14 cellular contexts compared by ENCODE assay signal in genomic region chr22:42814215-42814614, GRCh38. TPM values are rescaled to one million over a fixed set of nuclear protein-coding genes. Genes with fewer than 3 reads are reported as not detected.
DNase-seq lines count a peak whose midpoint lies in the region; ATAC-seq and TF ChIP-seq lines count a peak whose summit lies in the region.
"Had no signal": no experiment of that assay in that cellular context is flagged by ENCODE, and none has a peak within 500 bp of the region (broad histone marks: within the 10 kb centered on the region; RNA-seq: fewer than 3 reads in every experiment).

No MANE protein-coding gene starts in this region.

- TF ChIP-seq CTCF in right atrium auricular region (IDR thresholded peaks at IDR 0.05) = no peak
- no peak for TF ChIP-seq CTCF in fibroblast of pulmonary artery (IDR thresholded peaks at IDR 0.05; ENCODE audit: low read length, missing control alignments)

- H3K4me1 Mint-ChIP-seq in activated naive CD4-positive, alpha-beta T cell treated with anti-CD3 and anti-CD28 coated beads for 36 hours (ENCODE audit: low read depth) = no peaks in the 10 kb centered on the region
- H3K4me1 Mint-ChIP-seq: activated naive CD8-positive, alpha-beta T cell treated with anti-CD3 and anti-CD28 coated beads, Interleukin-2, amount 10 ng/mL, durations not matched to agents 7 days and 5 days had no signal

- H3K4me3 ChIP-seq in right atrium auricular region (no peak overlapping the region), fibroblast of pulmonary artery (replicated peaks; ENCODE audit: low read depth, low read length) (no peak overlapping the region)
- H3K4me3 ChIP-seq: upper lobe of left lung had no signal

- H3K27me3 Mint-ChIP-seq in activated naive CD4-positive, alpha-beta T cell treated with anti-CD3 and anti-CD28 coated beads for 36 hours (ENCODE audit: low read depth) = no peaks in the 10 kb centered on the region
- H3K27me3 Mint-ChIP-seq: activated naive CD8-positive, alpha-beta T cell treated with anti-CD3 and anti-CD28 coated beads, Interleukin-2, amount 10 ng/mL, durations not matched to agents 7 days and 5 days had no signal

- CTCF ChIA-PET in activated naive CD4-positive, alpha-beta T cell treated with anti-CD3 and anti-CD28 coated beads for 36 hours (lab: Charles Lee) = interaction anchor here (0.6 to 1.1 kb wide), 4 partner anchors 59 to 315 kb away, joined by 3 to 4 read pairs (median 3); no protein-coding TSS in a partner anchor

- H3K4me3 Mint-ChIP-seq in activated naive CD4-positive, alpha-beta T cell treated with anti-CD3 and anti-CD28 coated beads for 36 hours = no peak overlapping the region
- H3K4me3 Mint-ChIP-seq: activated naive CD8-positive, alpha-beta T cell treated with anti-CD3 and anti-CD28 coated beads, Interleukin-2, amount 10 ng/mL, durations not matched to agents 7 days and 5 days had no signal

- no peaks in the 10 kb centered on the region for H3K27me3 ChIP-seq in right atrium auricular region
- H3K27me3 ChIP-seq: upper lobe of left lung had no signal

- no peak for ATAC-seq in Right ventricle myocardium inferior
- ATAC-seq in GM18502 (IDR thresholded peaks at IDR 0.05; ENCODE audit: poor library complexity, unreplicated experiment) = no peak

- H3K27ac Mint-ChIP-seq in activated naive CD4-positive, alpha-beta T cell treated with anti-CD3 and anti-CD28 coated beads for 36 hours = no peak overlapping the region
- H3K27ac Mint-ChIP-seq: activated naive CD8-positive, alpha-beta T cell treated with anti-CD3 and anti-CD28 coated beads, Interleukin-2, amount 10 ng/mL, durations not matched to agents 7 days and 5 days had no signal

- H3K36me3 Mint-ChIP-seq in activated naive CD4-positive, alpha-beta T cell treated with anti-CD3 and anti-CD28 coated beads for 36 hours (ENCODE audit: low read depth) = peaks cover 2% of the 10 kb centered on the region

- DNase-seq in right atrium auricular region (ENCODE audit: low spot score) (peak; percentile 9), Right ventricle myocardium inferior (ENCODE audit: missing footprints) (no peak), NCI-H748 treated with DMSO at 0.1 percent for 48 hours (lab: John Stamatoyannopoulos, UW) (peak; percentile 95), fibroblast of pulmonary artery (ENCODE audit: low read depth) (peak; percentile 41), NCI-H128 (lab: John Stamatoyannopoulos, UW; ENCODE audit: unreplicated experiment) (no peak), T-helper 1 cell (no peak)
- DNase-seq in activated naive CD4-positive, alpha-beta T cell treated with anti-CD3 and anti-CD28 coated beads for 36 hours = no peak
- DNase-seq: activated naive CD8-positive, alpha-beta T cell treated with anti-CD3 and anti-CD28 coated beads, Interleukin-2, amount 10 ng/mL, durations not matched to agents 7 days and 5 days; mesenchymal stem cell; NCI-H187; nucleus accumbens; stimulated activated CD8-positive, alpha-beta memory T cell treated with anti-CD3 and anti-CD28 coated beads, Interleukin-4, amount 100 ng/mL, for 48 hours; upper lobe of left lung had no signal

- no peak overlapping the region for H3K27ac ChIP-seq in right atrium auricular region

- H3K36me3 ChIP-seq in right atrium auricular region = peaks cover 61% of the 10 kb centered on the region

- intact Hi-C loops in Right ventricle myocardium inferior (cut with DNase I) = no loop called here
- intact Hi-C loops in activated naive CD4-positive, alpha-beta T cell treated with anti-CD3 and anti-CD28 coated beads for 36 hours (cut with micrococcal nuclease) = no loop called here

- H3K9me3 Mint-ChIP-seq in activated naive CD4-positive, alpha-beta T cell treated with anti-CD3 and anti-CD28 coated beads for 36 hours = no peaks in the 10 kb centered on the region
- H3K9me3 Mint-ChIP-seq: activated naive CD8-positive, alpha-beta T cell treated with anti-CD3 and anti-CD28 coated beads, Interleukin-2, amount 10 ng/mL, durations not matched to agents 7 days and 5 days had no signal

- no peaks in the 10 kb centered on the region for H3K9me3 ChIP-seq in right atrium auricular region
- H3K9me3 ChIP-seq: upper lobe of left lung had no signal

- H3K4me1 ChIP-seq in right atrium auricular region = no peaks in the 10 kb centered on the region

RNA-seq across cellular contexts. Expression of gene ARFGAP3, which starts 42.9 kb away (rescaled TPM):
- total RNA-seq in right atrium auricular region = 10 to 100 TPM; 27.4 to 29.6 TPM
- 22.3 TPM for total RNA-seq in Right ventricle myocardium inferior
- 10 to 100 TPM; 25.6 to 28.6 TPM for total RNA-seq in activated naive CD4-positive, alpha-beta T cell treated with anti-CD3 and anti-CD28 coated beads for 36 hours

Comparison
In these comparisons a context has a peak if more than half of its experiments do, and no peak if none do; other contexts are left out.
1. DNase-seq: peak in right atrium auricular region (single experiment), NCI-H748 treated with DMSO at 0.1 percent for 48 hours (single experiment) and fibroblast of pulmonary artery (single experiment); none in Right ventricle myocardium inferior (single experiment), NCI-H128 (single experiment), activated naive CD4-positive, alpha-beta T cell treated with anti-CD3 and anti-CD28 coated beads for 36 hours (single experiment) and T-helper 1 cell (0 of 5).